In genomic region chr4:115361781-115362180, GRCh38 we compare ENCODE assay signal across 26 cellular contexts.
DNase-seq lines count a peak whose midpoint lies in the region; ATAC-seq, FAIRE-seq and TF ChIP-seq lines count a peak whose summit lies in the region.
"Had no signal": no experiment of that assay in that cellular context is flagged by ENCODE, and none has a peak within 500 bp of the region (broad histone marks: within the 10 kb centered on the region; RNA-seq: fewer than 3 reads in every experiment).

No MANE protein-coding gene starts in this region.

- no peaks in the 10 kb centered on the region for H3K4me1 ChIP-seq in pancreas

- H3K36me3 ChIP-seq in bronchial epithelial cell (ENCODE audit: control insufficient read depth, insufficient read depth, low read length) (no peaks in the 10 kb centered on the region), pancreas (no peaks in the 10 kb centered on the region)

- FAIRE-seq in bronchial epithelial cell (lab: Jason Lieb, UNC) (no peak), pancreas (lab: Jason Lieb, UNC) (peak; percentile 60)
- FAIRE-seq: G401.6, GM12878, H1, HepG2, RCC 7860 had no signal

- TF ChIP-seq CTCF in bronchial epithelial cell (IDR thresholded peaks at IDR 0.05; ENCODE audit: insufficient read depth, low read length, severe bottlenecking) (no peak), pancreas (IDR thresholded peaks at IDR 0.05) (no peak)

- H3K27me3 ChIP-seq in bronchial epithelial cell (ENCODE audit: control insufficient read depth, insufficient read depth, low read length) (no peaks in the 10 kb centered on the region), pancreas (no peaks in the 10 kb centered on the region)

- ATAC-seq in pancreas (no peak), HG02588 (IDR thresholded peaks at IDR 0.05; ENCODE audit: unreplicated experiment) (no peak)
- ATAC-seq: GM12878, HepG2 had no signal

- no peaks in the 10 kb centered on the region for H3K9me3 ChIP-seq in pancreas

- peak; percentile 4 for DNase-seq in HS-5 (ENCODE audit: low read depth)
- DNase-seq in bronchial epithelial cell (ENCODE audit: low read depth): peak; percentile 22
- DNase-seq in fibroblast of gingiva (ENCODE audit: low read depth): peak; percentile 3
- DNase-seq in pancreas: no peak
- no peak for DNase-seq in substantia nigra (lab: John Stamatoyannopoulos, UW)
- no peak for DNase-seq in NCI-H1105 treated with DMSO at 0.1 percent for 48 hours (lab: John Stamatoyannopoulos, UW)
- DNase-seq: C1 segment of cervical spinal cord; CD4-positive, alpha-beta memory T cell; COR-L47; HCEC 1CT; Karpas-422; MV-4-11; NCI-H1105; NCI-H146; NCI-H1930; NCI-H2107; NCI-H524; NCI-H748 treated with DMSO at 0.1 percent for 48 hours; SIG-M5 had no signal

- H3K4me3 ChIP-seq in bronchial epithelial cell (ENCODE audit: low read depth, low read length) (no peak overlapping the region), pancreas (no peak overlapping the region)
- H3K4me3 ChIP-seq: GM12878, SK-N-MC had no signal

- H3K27ac ChIP-seq in pancreas: no peak overlapping the region
- H3K27ac ChIP-seq in substantia nigra (ENCODE audit: low read depth, low read length, poor library complexity, severe bottlenecking): no peak overlapping the region
- H3K27ac ChIP-seq: SK-N-MC had no signal

- intact Hi-C loops in pancreas (cut with DNase I): no loop called here

Comparison
In these comparisons a context has a peak if more than half of its experiments do, and no peak if none do; other contexts are left out.
1. DNase-seq: peak in HS-5 (single experiment), bronchial epithelial cell (single experiment) and fibroblast of gingiva (single experiment); none in pancreas (0 of 6), substantia nigra (0 of 49) and NCI-H1105 treated with DMSO at 0.1 percent for 48 hours (single experiment).